Comparison of ENCODE assay signal across 28 cellular contexts in the genomic region with DNA sequence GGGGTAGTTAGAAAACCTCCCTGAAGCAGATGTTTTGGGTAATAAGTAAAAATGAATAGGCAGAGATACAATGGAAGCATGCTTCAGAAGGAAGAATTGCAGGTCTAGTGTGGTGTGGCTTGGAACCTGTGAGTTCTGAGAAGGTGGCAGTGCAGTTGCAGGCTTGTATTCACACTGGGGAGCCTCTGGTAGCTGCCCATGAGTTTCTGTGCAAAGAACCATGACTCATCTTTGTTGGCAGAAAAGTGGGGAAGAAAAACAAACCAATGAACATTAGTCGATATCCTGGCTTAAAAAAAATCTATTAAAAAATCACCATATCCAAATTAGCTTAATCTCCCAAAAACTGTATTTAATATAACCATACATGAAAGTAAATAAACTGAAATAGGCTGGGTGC.
DNase-seq lines count a peak whose midpoint lies in the region; ATAC-seq and TF ChIP-seq lines count a peak whose summit lies in the region.
"Had no signal": no experiment of that assay in that cellular context is flagged by ENCODE, and none has a peak within 500 bp of the region (broad histone marks: within the 10 kb centered on the region; RNA-seq: fewer than 3 reads in every experiment).

No MANE protein-coding gene starts in this region.

- ATAC-seq in IMR-90 (ENCODE audit: low read depth), result no peak
- ATAC-seq in foreskin keratinocyte, result peak; percentile 24
- no peak for ATAC-seq in HG03457 (IDR thresholded peaks at IDR 0.05; ENCODE audit: unreplicated experiment)
- ATAC-seq: activated CD8-positive, alpha-beta T cell treated with anti-CD3 and anti-CD28 coated beads, Interleukin-2, amount 10 ng/mL, durations not matched to agents 7 days and 5 days; left lung; natural killer cell treated with Interleukin-12 subunit alpha and Interleukin-12 subunit beta and Interleukin-15 and Interleukin-18, amount 100 ng/mL, for 72 hours; T-helper 17 cell had no signal

- no peak for TF ChIP-seq RAD21 in IMR-90 (IDR thresholded peaks at IDR 0.05; ENCODE audit: low read length)

- H3K56ac ChIP-seq in IMR-90 (ENCODE audit: extremely low read depth, insufficient read depth, low read length), result no peak overlapping the region

- no peak overlapping the region for H3K18ac ChIP-seq in IMR-90 (ENCODE audit: low read depth, low read length)

- H3K27me3 ChIP-seq in IMR-90 (ENCODE audit: control insufficient read depth, insufficient read depth, low read length), result no peaks in the 10 kb centered on the region
- no peaks in the 10 kb centered on the region for H3K27me3 ChIP-seq in foreskin keratinocyte
- H3K27me3 ChIP-seq: BLaER1, dorsolateral prefrontal cortex, left lung had no signal

- no peak overlapping the region for H3K4me3 ChIP-seq in IMR-90 (ENCODE audit: insufficient read depth, low read depth, low read length)
- H3K4me3 ChIP-seq in astrocyte of the spinal cord (ENCODE audit: low read depth, low read length), result no peak overlapping the region
- H3K4me3 ChIP-seq: BLaER1, dorsolateral prefrontal cortex, left lung had no signal

- no peak overlapping the region for H3K4ac ChIP-seq in IMR-90 (ENCODE audit: low read depth, low read length)

- no peak overlapping the region for H4K91ac ChIP-seq in IMR-90 (ENCODE audit: insufficient read depth, low read depth, low read length)

- H4K20me1 ChIP-seq in IMR-90 (ENCODE audit: insufficient read depth, low read length), result no peaks in the 10 kb centered on the region
- H4K20me1 ChIP-seq: BLaER1 had no signal

- H3K14ac ChIP-seq in IMR-90 (replicated peaks; ENCODE audit: low read depth, low read length), result no peak overlapping the region

- dilution Hi-C loops in IMR-90 (cut with HindIII; ENCODE audit: low sequenced_read_pairs, unreplicated experiment), result no loop called here

- H3K4me2 ChIP-seq in IMR-90 (ENCODE audit: low read depth, low read length), result no peak overlapping the region
- H3K4me2 ChIP-seq: BLaER1 had no signal

- no peak overlapping the region for H2BK120ac ChIP-seq in IMR-90 (ENCODE audit: low read depth, low read length)

- intact Hi-C loops in IMR-90 (cut with micrococcal nuclease), result loop anchor here (10.0 kb wide), 1 partner anchor 232 kb away; the partner anchor contains the start of gene FAT3

- H3K9ac ChIP-seq in IMR-90 (ENCODE audit: low read depth, low read length), result no peak overlapping the region
- H3K9ac ChIP-seq: BLaER1 had no signal

- H3K79me1 ChIP-seq in IMR-90 (ENCODE audit: low read depth in 1 of 2, low read length in 2 of 2), result no peaks in the 10 kb centered on the region

- POLR2A ChIA-PET in IMR-90 (lab: Charles Lee; ENCODE audit: unreplicated experiment), result no interaction called here

- DNase-seq in AG08396 (ENCODE audit: low spot score) (peak; percentile 5), IMR-90 (peak; percentile 31), astrocyte of the spinal cord (ENCODE audit: low read depth, low spot score) (peak; percentile 70), foreskin keratinocyte (no peak), NCI-H2171 (lab: John Stamatoyannopoulos, UW) (no peak), GM13977 (ENCODE audit: low spot score) (no peak), NCI-H2227 treated with DMSO at 0.1 percent for 48 hours (lab: John Stamatoyannopoulos, UW) (no peak)
- DNase-seq: activated CD4-positive, alpha-beta T cell treated with anti-CD3 and anti-CD28 coated beads for 1 hour; activated CD8-positive, alpha-beta T cell treated with anti-CD3 and anti-CD28 coated beads, Interleukin-2, amount 10 ng/mL, durations not matched to agents 7 days and 5 days; activated gamma-delta T cell treated with Interleukin-2 at 50 U/mL for 16 hours; caudate nucleus; COR-L47; DND-41; dorsolateral prefrontal cortex; hippocampal formation; immature natural killer cell; KG1; left lung; NCI-H146; NCI-H524 treated with DMSO at 0.1 percent for 48 hours; retina; small intestine; stimulated activated CD4-positive, alpha-beta T cell treated with anti-CD3 and anti-CD28 coated beads, Interleukin-1b, Interleukin-23, amount 100 ng/mL, for 48 hours; T-helper 17 cell; trophoblast cell had no signal

- no peak overlapping the region for H4K8ac ChIP-seq in IMR-90 (ENCODE audit: low read depth in 2 of 2, low read length in 2 of 2)

- H2AFZ ChIP-seq in IMR-90 (replicated peaks; ENCODE audit: low read length, poor library complexity), result no peak overlapping the region

- no peak overlapping the region for H2BK5ac ChIP-seq in IMR-90 (ENCODE audit: low read depth, low read length, poor library complexity, severe bottlenecking)

- no peak overlapping the region for H2AK9ac ChIP-seq in IMR-90 (replicated peaks; ENCODE audit: low read depth, low read length, poor library complexity)

- no peaks in the 10 kb centered on the region for H3K9me3 ChIP-seq in IMR-90 (ENCODE audit: control insufficient read depth, insufficient read depth, low read length)
- H3K9me3 ChIP-seq: BLaER1, left lung had no signal

- no peaks in the 10 kb centered on the region for H3K36me3 ChIP-seq in IMR-90 (ENCODE audit: control insufficient read depth, insufficient read depth, low read length)
- H3K36me3 ChIP-seq: BLaER1, left lung had no signal

- CTCF ChIA-PET in IMR-90 (lab: Yijun Ruan, JAX), result no interaction called here

- no peak overlapping the region for H2AK5ac ChIP-seq in IMR-90 (ENCODE audit: low read depth, low read length)

- in situ Hi-C loops in IMR-90 (cut with MboI; ENCODE audit: low sequenced_read_pairs), result no loop called here
- in situ Hi-C loops in astrocyte of the spinal cord (cut with HindIII; ENCODE audit: low sequenced_read_pairs), result no loop called here
- in situ Hi-C loops in GM13977 (cut with MboI; ENCODE audit: low pct_unique_long_range_greater_than_20kb, low sequenced_read_pairs, unreplicated experiment), result no loop called here

- H3K4me1 ChIP-seq in IMR-90 (ENCODE audit: control insufficient read depth, insufficient read depth, low read length) (no peaks in the 10 kb centered on the region), foreskin keratinocyte (no peaks in the 10 kb centered on the region)
- H3K4me1 ChIP-seq: BLaER1, left lung had no signal

- H4K5ac ChIP-seq in IMR-90 (ENCODE audit: low read depth, low read length), result no peak overlapping the region

- no peak overlapping the region for H3K23ac ChIP-seq in IMR-90 (ENCODE audit: low read depth, low read length)

- H2BK20ac ChIP-seq in IMR-90 (ENCODE audit: low read depth, low read length), result no peak overlapping the region

- no peak overlapping the region for H3K27ac ChIP-seq in IMR-90 (ENCODE audit: insufficient read depth, low read length)
- no peak overlapping the region for H3K27ac ChIP-seq in foreskin keratinocyte
- H3K27ac ChIP-seq: BLaER1, dorsolateral prefrontal cortex, left lung had no signal

- no peak for TF ChIP-seq POLR2A in IMR-90 (IDR thresholded peaks at IDR 0.05; ENCODE audit: low read depth, low read length)

- BruUV-seq in IMR-90 (replicated peaks; lab: Mats Ljungman, UMichigan), result no TSS peak

- H3K9me1 ChIP-seq in IMR-90 (ENCODE audit: insufficient read depth, low read length), result no peaks in the 10 kb centered on the region

- no peak overlapping the region for H2BK15ac ChIP-seq in IMR-90 (ENCODE audit: low read depth, low read length)

- no CpG with 5 or more reads among the region's 1 CpG for WGBS in IMR-90 (ENCODE audit: extremely low coverage in 2 of 2, insufficient read length in 1 of 2), 2 experiments

- TF ChIP-seq CTCF in IMR-90 (conservative IDR thresholded peaks at IDR 0.05; ENCODE audit: low read depth, low read length), result no peak
- TF ChIP-seq CTCF in astrocyte of the spinal cord (IDR thresholded peaks at IDR 0.05; ENCODE audit: low read depth, low read length), result no peak
- no peak for TF ChIP-seq CTCF in foreskin keratinocyte (conservative IDR thresholded peaks at IDR 0.05)
- TF ChIP-seq CTCF in GM13977 (IDR thresholded peaks at IDR 0.05; ENCODE audit: extremely low read depth, insufficient read depth, missing control alignments), result no peak

TF ChIP-seq in IMR-90, 13 proteins besides CTCF, POLR2A, EP300 and RAD21:
- TF ChIP-seq CHD1 (IDR thresholded peaks at IDR 0.05; ENCODE audit: low read depth, low read length) (no peak), CEBPB (IDR thresholded peaks at IDR 0.05; ENCODE audit: low read depth, low read length) (no peak), NFE2L2 (IDR thresholded peaks at IDR 0.05; ENCODE audit: low read depth, low read length) (no peak), BHLHE40 (IDR thresholded peaks at IDR 0.05; ENCODE audit: low read depth, low read length) (no peak), FOS (IDR thresholded peaks at IDR 0.05; ENCODE audit: low read depth, low read length) (no peak)
- TF ChIP-seq, protein P1, sequence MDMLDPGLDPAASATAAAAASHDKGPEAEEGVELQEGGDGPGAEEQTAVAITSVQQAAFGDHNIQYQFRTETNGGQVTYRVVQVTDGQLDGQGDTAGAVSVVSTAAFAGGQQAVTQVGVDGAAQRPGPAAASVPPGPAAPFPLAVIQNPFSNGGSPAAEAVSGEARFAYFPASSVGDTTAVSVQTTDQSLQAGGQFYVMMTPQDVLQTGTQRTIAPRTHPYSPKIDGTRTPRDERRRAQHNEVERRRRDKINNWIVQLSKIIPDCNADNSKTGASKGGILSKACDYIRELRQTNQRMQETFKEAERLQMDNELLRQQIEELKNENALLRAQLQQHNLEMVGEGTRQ (IDR thresholded peaks at IDR 0.05; ENCODE audit: low read depth, low read length), result no peak

Comparison
In these comparisons a context has a peak if more than half of its experiments do, and no peak if none do; other contexts are left out.
1. DNase-seq: peak in AG08396 (single experiment), IMR-90 (single experiment) and astrocyte of the spinal cord (single experiment); none in foreskin keratinocyte (0 of 2), NCI-H2171 (single experiment), GM13977 (single experiment) and NCI-H2227 treated with DMSO at 0.1 percent for 48 hours (single experiment).